In genomic region chr15:58438956-58439355, GRCh38 we compare ENCODE assay signal across 8 cellular contexts. TPM values are rescaled to one million over a fixed set of nuclear protein-coding genes. Genes with fewer than 3 reads are reported as not detected.
DNase-seq lines count a peak whose midpoint lies in the region; ATAC-seq, FAIRE-seq and TF ChIP-seq lines count a peak whose summit lies in the region.

No MANE protein-coding gene starts in this region.

- DNase-seq in H54 (ENCODE audit: insufficient read length, low spot score) (peak; percentile 33), NCI-H82 treated with DMSO at 0.1 percent for 48 hours (lab: John Stamatoyannopoulos, UW; ENCODE audit: unreplicated experiment) (peak; percentile 47), amniotic epithelial cell (ENCODE audit: low read depth) (peak; percentile 70), kidney tubule cell (ENCODE audit: low spot score) (peak; percentile 71), kidney (no peak), GM12892 (ENCODE audit: insufficient read length) (no peak)

- TF ChIP-seq POLR2A in H54 (IDR thresholded peaks at IDR 0.05; ENCODE audit: low read depth, low read length) (no peak), GM12892 (IDR thresholded peaks at IDR 0.05; ENCODE audit: low read depth, low read length) (no peak)

- FAIRE-seq in H54 (lab: Jason Lieb, UNC), result no peak
- FAIRE-seq in kidney (lab: Jason Lieb, UNC), result no peak
- FAIRE-seq in GM12892 (lab: Jason Lieb, UNC), result no peak

- H3K4me2 ChIP-seq in BLaER1 treated with 17β-estradiol and CSF1 and Interleukin-3, amounts not matched to agents 10 nM and 100 nM, result peak overlapping the region; percentile 1 to 67 (median 28); a peak in 17 of 22 replicates

- H3K9ac ChIP-seq in BLaER1 treated with 17β-estradiol and CSF1 and Interleukin-3, amounts not matched to agents 10 nM and 100 nM, result no peak overlapping the region
- H3K9ac ChIP-seq in kidney (ENCODE audit: low read length in 2 of 2), result no peak overlapping the region

- peaks cover 60 to 88% (median 71%) of the 10 kb centered on the region in 10 experiments for H3K4me1 ChIP-seq in BLaER1 treated with 17β-estradiol and CSF1 and Interleukin-3, amounts not matched to agents 10 nM and 100 nM
- peaks cover 14 to 20% of the 10 kb centered on the region in 2 donors for H3K4me1 ChIP-seq in kidney (ENCODE audit: control insufficient read depth in 1 of 2, insufficient read depth in 1 of 2, low read depth in 1 of 2, low read length in 2 of 2)

- intact Hi-C loops in kidney (cut with DNase I), result no loop called here

- H3K9me3 ChIP-seq in BLaER1 treated with 17β-estradiol and CSF1 and Interleukin-3, amounts not matched to agents 10 nM and 100 nM (replicated peaks in 1 of 11), result peaks cover 0 to 11% (median 0%) of the 10 kb centered on the region in 11 experiments; a peak in 6 of 22 replicates
- no peaks in the 10 kb centered on the region for H3K9me3 ChIP-seq in kidney (ENCODE audit: control insufficient read depth in 1 of 2, low read length in 2 of 2)

- H4K20me1 ChIP-seq in BLaER1 treated with 17β-estradiol and CSF1 and Interleukin-3, amounts not matched to agents 10 nM and 100 nM, result no peaks in the 10 kb centered on the region

- no peak overlapping the region for H3K4me3 ChIP-seq in BLaER1 treated with 17β-estradiol and CSF1 and Interleukin-3, amounts not matched to agents 10 nM and 100 nM
- H3K4me3 ChIP-seq in kidney (ENCODE audit: low read length in 2 of 2), result no peak overlapping the region

- TF ChIP-seq CTCF in kidney (IDR thresholded peaks at IDR 0.05; ENCODE audit: borderline replicate concordance, extremely low read depth, insufficient read depth), result no peak

- H3K27me3 ChIP-seq in BLaER1 treated with 17β-estradiol and CSF1 and Interleukin-3, amounts not matched to agents 10 nM and 100 nM, result no peaks in the 10 kb centered on the region

- no peak for ATAC-seq in GM21447 (IDR thresholded peaks at IDR 0.05; ENCODE audit: unreplicated experiment)

- H3K36me3 ChIP-seq in BLaER1 treated with 17β-estradiol and CSF1 and Interleukin-3, amounts not matched to agents 10 nM and 100 nM, result peaks cover 0 to 9% (median 0%) of the 10 kb centered on the region in 11 experiments; a peak in 2 of 22 replicates
- H3K36me3 ChIP-seq in kidney (ENCODE audit: control insufficient read depth in 1 of 2, insufficient read depth in 2 of 2, low read length in 2 of 2), result no peaks in the 10 kb centered on the region

- H3K27ac ChIP-seq in BLaER1 treated with 17β-estradiol and CSF1 and Interleukin-3, amounts not matched to agents 10 nM and 100 nM, result peak overlapping the region in 3 of 11 experiments; percentile 12 to 31 (median 25); a peak in 2 of 22 replicates
- H3K27ac ChIP-seq in kidney (ENCODE audit: low read depth in 2 of 2, low read length in 2 of 2), result no peak overlapping the region

RNA-seq across cellular contexts. Expression of gene LIPC, which starts 7.2 kb away (rescaled TPM):
- total RNA-seq in kidney, result 9.9 TPM
- 21.6 TPM for polyA plus RNA-seq in kidney (ENCODE audit: insufficient read depth, low read depth, low replicate concordance)
- polyA plus RNA-seq in GM12892 (2012; ENCODE audit: missing spikeins), result not detected

Comparison
In these comparisons a context has a peak if more than half of its experiments do, and no peak if none do; other contexts are left out.
1. DNase-seq: peak in H54 (single experiment), NCI-H82 treated with DMSO at 0.1 percent for 48 hours (single experiment), amniotic epithelial cell (single experiment) and kidney tubule cell (single experiment); none in kidney (single experiment) and GM12892 (single experiment).